In the genomic region with DNA sequence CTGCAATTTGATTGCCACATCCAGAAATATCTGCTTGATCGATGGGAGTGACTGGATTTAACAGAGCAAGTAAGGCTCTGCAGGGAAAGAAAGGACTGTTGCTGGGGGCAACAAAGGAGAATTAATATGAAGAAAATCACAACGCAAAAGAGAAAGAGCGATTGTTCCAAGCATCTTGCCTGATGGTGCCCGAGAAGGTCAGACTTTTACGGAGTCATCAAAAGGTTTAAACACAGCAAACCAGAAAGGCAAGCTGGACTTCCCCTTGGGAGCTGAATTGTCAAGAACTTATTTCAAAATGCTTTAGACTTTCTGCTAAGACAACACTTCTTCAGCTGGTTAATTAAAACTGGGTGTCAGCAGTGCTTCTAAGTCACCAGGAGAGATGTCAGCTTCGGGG, we compare ENCODE assay signal across 27 cellular contexts.
DNase-seq lines count a peak whose midpoint lies in the region; ATAC-seq and TF ChIP-seq lines count a peak whose summit lies in the region.
"Had no signal": no experiment of that assay in that cellular context is flagged by ENCODE, and none has a peak within 500 bp of the region (broad histone marks: within the 10 kb centered on the region; RNA-seq: fewer than 3 reads in every experiment).

No MANE protein-coding gene starts in this region.

- H3K27me3 Mint-ChIP-seq in GM23338 (ENCODE audit: insufficient read depth, low read depth, poor library complexity): peaks cover 5% of the 10 kb centered on the region
- peaks cover 34% of the 10 kb centered on the region for H3K27me3 Mint-ChIP-seq in endodermal cell (ENCODE audit: insufficient read depth)
- H3K27me3 Mint-ChIP-seq in nephron (ENCODE audit: low read depth): peaks cover 12% of the 10 kb centered on the region
- H3K27me3 Mint-ChIP-seq: CD4-positive, alpha-beta T cell; IgD-negative memory B cell had no signal

- H3K9me3 Mint-ChIP-seq in GM23338 (peaks cover 4% of the 10 kb centered on the region), endodermal cell (peaks cover 12% of the 10 kb centered on the region), nephron (peaks cover 9% of the 10 kb centered on the region)

- H2AFZ ChIP-seq in GM23338: 0 out of 2 replicates have a peak overlapping the region, but pooled peaks have one; percentile 38

- intact Hi-C loops in sciatic nerve (cut with DNase I) (no loop called here), colonic mucosa (cut with DNase I) (no loop called here)

- no peaks in the 10 kb centered on the region for H4K20me1 ChIP-seq in GM23338 (replicated peaks; ENCODE audit: insufficient read depth)
- H4K20me1 ChIP-seq: BLaER1 treated with 17β-estradiol and CSF1 and Interleukin-3, amounts not matched to agents 10 nM and 100 nM had no signal

- H3K9ac ChIP-seq in endodermal cell (ENCODE audit: extremely low read depth, low read length, poor library complexity, severe bottlenecking): no peak overlapping the region
- no peak overlapping the region for H3K9ac ChIP-seq in colonic mucosa (ENCODE audit: low read depth in 2 of 2, low read length in 2 of 2)
- H3K9ac ChIP-seq: BLaER1 treated with 17β-estradiol and CSF1 and Interleukin-3, amounts not matched to agents 10 nM and 100 nM; KMS-11 had no signal

- ATAC-seq in GM23338 (no peak), sciatic nerve (peak; percentile 64), HG02973 (IDR thresholded peaks at IDR 0.05; ENCODE audit: unreplicated experiment) (no peak), HG03342 (IDR thresholded peaks at IDR 0.05; ENCODE audit: unreplicated experiment) (no peak)
- ATAC-seq: A549 had no signal

- peaks cover 9% of the 10 kb centered on the region for H3K9me3 ChIP-seq in endodermal cell (ENCODE audit: control insufficient read depth, low read length)
- H3K9me3 ChIP-seq in colonic mucosa: no peaks in the 10 kb centered on the region

- WGBS in endodermal cell (ENCODE audit: insufficient coverage in 1 of 2, insufficient read length in 1 of 2), 2 experiments: 80 to 89% methylated on average over 6 of the region's 6 CpGs

- no peaks in the 10 kb centered on the region for H3F3A ChIP-seq in GM23338 (replicated peaks; ENCODE audit: low read depth)

- no peaks in the 10 kb centered on the region for H3K27me3 ChIP-seq in GM23338 (ENCODE audit: insufficient read depth)
- H3K27me3 ChIP-seq in endodermal cell (ENCODE audit: control insufficient read depth, insufficient read depth, low read length, poor library complexity, severe bottlenecking): peaks cover 7% of the 10 kb centered on the region
- no peaks in the 10 kb centered on the region for H3K27me3 ChIP-seq in colonic mucosa
- H3K27me3 ChIP-seq: BLaER1 treated with 17β-estradiol and CSF1 and Interleukin-3, amounts not matched to agents 10 nM and 100 nM had no signal

- H3K36me3 Mint-ChIP-seq in GM23338 (ENCODE audit: low read depth) (no peaks in the 10 kb centered on the region), endodermal cell (ENCODE audit: low read depth) (no peaks in the 10 kb centered on the region), nephron (ENCODE audit: low read depth) (peaks cover 5% of the 10 kb centered on the region)
- H3K36me3 Mint-ChIP-seq: IgD-negative memory B cell had no signal

- H3K4me3 Mint-ChIP-seq in GM23338: no peak overlapping the region
- no peak overlapping the region for H3K4me3 Mint-ChIP-seq in endodermal cell
- no peak overlapping the region for H3K4me3 Mint-ChIP-seq in nephron
- H3K4me3 Mint-ChIP-seq: CD4-positive, alpha-beta T cell; IgD-negative memory B cell had no signal

- H3K27ac ChIP-seq in GM23338 (ENCODE audit: low read depth): no peak overlapping the region
- peak overlapping the region; percentile 40 for H3K27ac ChIP-seq in endodermal cell (ENCODE audit: low read depth, low read length)
- H3K27ac ChIP-seq in colonic mucosa: no peak overlapping the region
- H3K27ac ChIP-seq: A549; BLaER1 treated with 17β-estradiol and CSF1 and Interleukin-3, amounts not matched to agents 10 nM and 100 nM; KMS-11; RWPE1 had no signal

- H3K9me2 ChIP-seq in GM23338 (ENCODE audit: insufficient read depth): no peaks in the 10 kb centered on the region

- no peaks in the 10 kb centered on the region for H3K36me3 ChIP-seq in GM23338 (ENCODE audit: insufficient read depth)
- H3K36me3 ChIP-seq in endodermal cell (ENCODE audit: control insufficient read depth, insufficient read depth, low read length): no peaks in the 10 kb centered on the region
- no peaks in the 10 kb centered on the region for H3K36me3 ChIP-seq in colonic mucosa
- H3K36me3 ChIP-seq: BLaER1 treated with 17β-estradiol and CSF1 and Interleukin-3, amounts not matched to agents 10 nM and 100 nM had no signal

- no peaks in the 10 kb centered on the region for H3K79me2 ChIP-seq in GM23338 (replicated peaks; ENCODE audit: insufficient read depth)

- H3K4me2 ChIP-seq in GM23338: no peak overlapping the region
- H3K4me2 ChIP-seq: A549, KMS-11 had no signal

- H3K4me3 ChIP-seq in GM23338 (no peak overlapping the region), endodermal cell (ENCODE audit: low read length) (no peak overlapping the region), colonic mucosa (no peak overlapping the region)
- H3K4me3 ChIP-seq: A549; BLaER1 treated with 17β-estradiol and CSF1 and Interleukin-3, amounts not matched to agents 10 nM and 100 nM had no signal

- no peak overlapping the region for H3K27ac Mint-ChIP-seq in GM23338
- no peak overlapping the region for H3K27ac Mint-ChIP-seq in endodermal cell
- H3K27ac Mint-ChIP-seq in nephron: peak overlapping the region in 2 of 3 experiments; percentile 6 to 46
- H3K27ac Mint-ChIP-seq: CD4-positive, alpha-beta T cell had no signal

- TF ChIP-seq CTCF in GM23338 (conservative IDR thresholded peaks at IDR 0.05; ENCODE audit: low read depth in 2 of 2) (no peak), endodermal cell (conservative IDR thresholded peaks at IDR 0.05) (no peak), nephron (IDR thresholded peaks at IDR 0.05; ENCODE audit: unreplicated experiment in 3 of 3) (no peak), colonic mucosa (IDR thresholded peaks at IDR 0.05) (no peak)

- no peaks in the 10 kb centered on the region for H3K4me1 ChIP-seq in GM23338 (ENCODE audit: insufficient read depth)
- no peaks in the 10 kb centered on the region for H3K4me1 ChIP-seq in endodermal cell (ENCODE audit: control insufficient read depth, insufficient read depth, low read length)
- no peaks in the 10 kb centered on the region for H3K4me1 ChIP-seq in colonic mucosa
- H3K4me1 ChIP-seq: A549 had no signal

- DNase-seq in GM23338 (ENCODE audit: low spot score) (no peak), endodermal cell (no peak), sciatic nerve (ENCODE audit: low spot score) (no peak), colonic mucosa (no peak)
- DNase-seq in activated effector memory CD4-positive, alpha-beta T cell treated with Interleukin-2 at 50 U/mL for 16 hours: no peak
- DNase-seq: AML-193; CD4-positive, alpha-beta T cell; COR-L47; DMS53; H7; NCI-H1092; NCI-H1417 treated with DMSO at 0.1 percent for 48 hours; NCI-H187; NCI-H2081 treated with DMSO at 0.1 percent for 48 hours; NCI-H2171; NCI-H226; NCI-H510A; NCI-H69; SHP77 had no signal

- H3K4me1 Mint-ChIP-seq in GM23338 (no peaks in the 10 kb centered on the region), endodermal cell (peaks cover 8% of the 10 kb centered on the region), nephron (peaks cover 9% of the 10 kb centered on the region)
- H3K4me1 Mint-ChIP-seq: IgD-negative memory B cell had no signal

TF ChIP-seq in GM23338, 12 proteins besides CTCF, POLR2A, EP300 and RAD21 (continues in another document):
- TF ChIP-seq ZNF114 (CRISPR knock-in tag; IDR thresholded peaks at IDR 0.05) (no peak), REST (IDR thresholded peaks at IDR 0.05; ENCODE audit: unreplicated experiment) (no peak), CREB1 (CRISPR knock-in tag; IDR thresholded peaks at IDR 0.05; ENCODE audit: low read depth) (no peak), ZNF331 (CRISPR knock-in tag; IDR thresholded peaks at IDR 0.05; ENCODE audit: low read depth) (no peak), NANOG (IDR thresholded peaks at IDR 0.05; ENCODE audit: borderline replicate concordance) (no peak), JUNB (IDR thresholded peaks at IDR 0.05; ENCODE audit: unreplicated experiment) (no peak), STAT1 (IDR thresholded peaks at IDR 0.05; ENCODE audit: unreplicated experiment) (no peak), EZH2 (IDR thresholded peaks at IDR 0.05; ENCODE audit: low read depth, unreplicated experiment) (no peak)

Comparison
In these comparisons a context has a peak if more than half of its experiments do, and no peak if none do; other contexts are left out.
1. H3K27ac Mint-ChIP-seq: peak in nephron (2 of 3); none in GM23338 (single experiment) and endodermal cell (single experiment).